Comparison of ENCODE assay signal across 8 cellular contexts in the genomic region with DNA sequence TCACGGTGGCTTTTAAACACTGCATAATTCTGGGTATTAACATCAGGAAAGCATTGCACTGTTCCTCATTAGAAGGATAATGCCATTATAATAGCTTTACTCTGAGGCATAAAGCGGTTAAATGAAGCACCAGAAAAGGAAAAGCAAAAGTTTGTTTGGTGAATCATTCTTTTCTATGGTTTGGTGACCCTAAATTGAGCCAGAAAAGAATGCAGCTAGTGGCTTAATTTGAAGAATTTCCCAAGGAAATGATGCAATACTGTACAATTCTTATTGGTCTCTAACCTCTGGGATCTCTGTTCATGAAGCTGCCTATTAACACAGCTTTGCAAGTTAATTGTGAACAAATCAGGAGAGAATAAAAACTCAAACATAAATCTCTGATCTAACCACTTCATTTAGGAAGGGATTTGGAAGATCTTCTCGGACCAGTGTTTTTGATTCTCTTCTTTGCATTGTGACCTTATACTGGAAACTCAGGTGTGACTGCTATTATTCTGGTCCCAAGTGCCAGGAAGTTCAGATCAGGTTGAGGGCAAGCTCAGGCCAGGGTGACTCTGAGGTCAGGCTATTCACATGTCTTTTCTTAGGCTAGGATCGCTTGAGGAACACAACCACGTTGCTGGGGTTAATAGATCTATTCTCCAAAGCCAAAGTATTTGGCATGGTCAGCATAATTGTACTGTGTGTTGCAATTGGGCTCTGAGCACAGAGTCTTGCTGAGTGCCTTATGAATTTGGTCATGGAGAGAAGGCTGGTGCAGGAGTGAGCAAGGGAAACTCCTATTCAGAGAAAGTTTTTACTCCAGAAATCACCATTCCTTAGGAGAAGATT. TPM values are rescaled to one million over a fixed set of nuclear protein-coding genes. Genes with fewer than 3 reads are reported as not detected.
A peak's percentile ranks its signal among the peaks of the same experiment; 100 is the strongest.
DNase-seq lines count a peak whose midpoint lies in the region; ATAC-seq and TF ChIP-seq lines count a peak whose summit lies in the region.

No MANE protein-coding gene starts in this region.

- ATAC-seq in right lobe of liver (peak; percentile 40 to 87 (median 70)), GM19351 (IDR thresholded peaks at IDR 0.05; ENCODE audit: unreplicated experiment) (no peak)

- intact Hi-C loops in right lobe of liver (cut with DNase I) = no loop called here

- no peak overlapping the region for H3K4me2 ChIP-seq in Karpas-422 (ENCODE audit: low read depth, low read length, poor library complexity, severe bottlenecking)

- no peaks in the 10 kb centered on the region for H4K20me1 ChIP-seq in Karpas-422 (ENCODE audit: insufficient read depth, low read depth, low read length)

- TF ChIP-seq POLR2A in right lobe of liver (IDR thresholded peaks at IDR 0.05) = no peak

- no peaks in the 10 kb centered on the region for H3K79me2 ChIP-seq in Karpas-422 (ENCODE audit: low read length)

- DNase-seq in AG09309 (ENCODE audit: low read depth) = peak; percentile 92
- DNase-seq in Karpas-422 = peak; percentile 45
- peak; percentile 87 for DNase-seq in brain microvascular endothelial cell
- DNase-seq in right lobe of liver = no peak
- DNase-seq in NCI-H2029 treated with DMSO at 0.1 percent for 48 hours (lab: John Stamatoyannopoulos, UW) = no peak
- no peak for DNase-seq in midbrain (lab: John Stamatoyannopoulos, UW)
- no peak for DNase-seq in NCI-H1694 (lab: John Stamatoyannopoulos, UW)

- no peak overlapping the region for H2AFZ ChIP-seq in Karpas-422 (ENCODE audit: low read length)

- TF ChIP-seq CTCF in AG09309 (IDR thresholded peaks at IDR 0.05; ENCODE audit: control insufficient read depth, insufficient read depth, low read depth, low read length, missing control alignments) = no peak
- TF ChIP-seq CTCF in brain microvascular endothelial cell (IDR thresholded peaks at IDR 0.05; ENCODE audit: low read depth, low read length, missing control alignments) = no peak
- TF ChIP-seq CTCF in right lobe of liver (IDR thresholded peaks at IDR 0.05) = no peak

- WGBS in right lobe of liver (ENCODE audit: insufficient coverage, low coverage, low lambda C conversion rate, missing lambda C conversion rate) = 45% methylated on average over 5 of the region's 5 CpGs

- H3K9me3 ChIP-seq in Karpas-422 (ENCODE audit: low read length) = no peaks in the 10 kb centered on the region; the same call in 1 of the 2 replicates
- H3K9me3 ChIP-seq in right lobe of liver = no peaks in the 10 kb centered on the region

- no peaks in the 10 kb centered on the region for H3K9me2 ChIP-seq in Karpas-422 (replicated peaks; ENCODE audit: insufficient read depth, low read length)

- no peak overlapping the region for H3K27ac ChIP-seq in Karpas-422 (ENCODE audit: low read length)
- H3K27ac ChIP-seq in brain microvascular endothelial cell = peak overlapping the region; percentile 99
- no peak overlapping the region for H3K27ac ChIP-seq in right lobe of liver

- H3K4me1 ChIP-seq in Karpas-422 (ENCODE audit: low read length) (peaks cover 9% of the 10 kb centered on the region), right lobe of liver (peaks cover 0 to 6% (median 0%) of the 10 kb centered on the region in 4 donors)

- no peaks in the 10 kb centered on the region for H3K27me3 ChIP-seq in Karpas-422 (ENCODE audit: low read length)
- H3K27me3 ChIP-seq in brain microvascular endothelial cell (replicated peaks) = no peaks in the 10 kb centered on the region
- H3K27me3 ChIP-seq in right lobe of liver = no peaks in the 10 kb centered on the region

- H3K4me3 ChIP-seq in AG09309 (ENCODE audit: control insufficient read depth, low read depth, low read length) = no peak overlapping the region
- no peak overlapping the region for H3K4me3 ChIP-seq in Karpas-422 (ENCODE audit: low read length)
- no peak overlapping the region for H3K4me3 ChIP-seq in brain microvascular endothelial cell (ENCODE audit: low read depth, low read length)
- no peak overlapping the region for H3K4me3 ChIP-seq in right lobe of liver

- no peak overlapping the region for H3K9ac ChIP-seq in Karpas-422 (ENCODE audit: low read length)

- in situ Hi-C loops in brain microvascular endothelial cell (cut with HindIII; ENCODE audit: low pct_ligation_motif_present, low sequenced_read_pairs) = no loop called here

- H3K36me3 ChIP-seq in Karpas-422 (ENCODE audit: insufficient read depth, low read length) (no peaks in the 10 kb centered on the region), brain microvascular endothelial cell (replicated peaks) (no peaks in the 10 kb centered on the region), right lobe of liver (no peaks in the 10 kb centered on the region)

RNA-seq across cellular contexts. Expression of a gene that starts 11.3 kb away (rescaled TPM):
- 86.5 and 92.6 TPM in 2 replicates for total RNA-seq in Karpas-422 (2014; rRNA removed; shearing (Covaris generic); ENCODE audit: low replicate concordance)
- total RNA-seq in right lobe of liver = 10 to 100 TPM; 36.1 to 50.2 (median 44.2) TPM

Comparison
In these comparisons a context has a peak if more than half of its experiments do, and no peak if none do; other contexts are left out.
1. DNase-seq: peak in AG09309 (single experiment), Karpas-422 (single experiment) and brain microvascular endothelial cell (single experiment); none in right lobe of liver (0 of 3), NCI-H2029 treated with DMSO at 0.1 percent for 48 hours (single experiment), midbrain (single experiment) and NCI-H1694 (single experiment).